In the genomic region with DNA sequence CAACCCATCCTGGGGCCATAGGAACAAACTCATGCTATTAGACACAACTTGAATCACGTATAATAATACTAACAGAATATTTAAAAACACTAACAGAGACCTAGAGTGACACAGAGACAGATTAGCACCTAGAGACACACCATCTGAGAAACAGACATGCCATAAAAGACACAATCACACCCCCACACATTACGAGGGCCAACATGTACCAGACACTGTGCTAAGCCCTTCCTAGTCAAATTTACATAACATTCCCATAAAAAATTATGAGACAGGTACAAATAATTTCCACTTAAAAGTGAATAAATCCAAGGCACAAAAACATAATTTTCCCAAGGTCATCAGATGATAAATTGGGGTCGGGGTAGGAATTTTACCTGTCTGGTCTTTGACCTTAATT, we compare ENCODE assay signal across 3 cellular contexts.
"Had no signal": no experiment of that assay in that cellular context is flagged by ENCODE, and none has a peak within 500 bp of the region (broad histone marks: within the 10 kb centered on the region; RNA-seq: fewer than 3 reads in every experiment).

No MANE protein-coding gene starts in this region.

- ATAC-seq: GM12878 had no signal

- DNase-seq: GDM1, GF-D8 had no signal

- H3K4me3 ChIP-seq: GM12878 had no signal
